14 cellular contexts compared by ENCODE assay signal in genomic region chr17:57401556-57402488, GRCh38.
DNase-seq lines count a peak whose midpoint lies in the region; ATAC-seq and TF ChIP-seq lines count a peak whose summit lies in the region.
"Had no signal": no experiment of that assay in that cellular context is flagged by ENCODE, and none has a peak within 500 bp of the region (broad histone marks: within the 10 kb centered on the region; RNA-seq: fewer than 3 reads in every experiment).

No MANE protein-coding gene starts in this region.

- peak; percentile 62 for TF ChIP-seq CTCF in H9 (conservative IDR thresholded peaks at IDR 0.05)
- peak; percentile 20 for TF ChIP-seq CTCF in brain microvascular endothelial cell (IDR thresholded peaks at IDR 0.05; ENCODE audit: low read depth, low read length, missing control alignments)

- H3K27ac ChIP-seq in BLaER1 (peak overlapping the region; percentile 35; the same call in 1 of the 2 replicates), H9 (ENCODE audit: insufficient read length, low read depth, low read length) (no peak overlapping the region), brain microvascular endothelial cell (no peak overlapping the region)
- H3K27ac ChIP-seq: C4-2B, neutrophil had no signal

- H4K5ac ChIP-seq in H9 (ENCODE audit: insufficient read length, low read depth, low read length), result no peak overlapping the region

- H2BK120ac ChIP-seq in H9 (ENCODE audit: low read depth, low read length, poor library complexity, severe bottlenecking), result no peak overlapping the region

- H3K9ac ChIP-seq in BLaER1, result 0 out of 2 replicates have a peak overlapping the region, but pooled peaks have one; percentile 7
- H3K9ac ChIP-seq in H9 (ENCODE audit: extremely low read depth, insufficient read length, low read length), result no peak overlapping the region

- no peaks in the 10 kb centered on the region for H3K9me3 ChIP-seq in BLaER1
- H3K9me3 ChIP-seq in H9 (ENCODE audit: control insufficient read depth, low read depth, low read length), result no peaks in the 10 kb centered on the region
- H3K9me3 ChIP-seq: adrenal gland, neutrophil had no signal

- H4K20me1 ChIP-seq in BLaER1 (peaks cover 100% of the 10 kb centered on the region), H9 (ENCODE audit: control insufficient read depth, insufficient read depth, insufficient read length) (no peaks in the 10 kb centered on the region)

- H3K27me3 ChIP-seq in BLaER1 (no peaks in the 10 kb centered on the region), H9 (ENCODE audit: insufficient read depth, low read length) (no peaks in the 10 kb centered on the region), brain microvascular endothelial cell (replicated peaks) (no peaks in the 10 kb centered on the region)
- H3K27me3 ChIP-seq: adrenal gland, neutrophil had no signal

- H3K79me2 ChIP-seq in H9 (ENCODE audit: insufficient read depth, low read length), result no peaks in the 10 kb centered on the region; the same call in 1 of the 2 replicates

- H3K18ac ChIP-seq in H9 (ENCODE audit: insufficient read length, low read depth, low read length), result no peak overlapping the region

- H3K79me1 ChIP-seq in H9 (ENCODE audit: insufficient read depth, low read depth, low read length, poor library complexity, severe bottlenecking), result no peaks in the 10 kb centered on the region

- H3K27me3 Mint-ChIP-seq in H9 (ENCODE audit: low read depth), result no peaks in the 10 kb centered on the region; the same call in 1 of the 2 replicates

- peak overlapping the region in 2 of 3 experiments; percentile 79 to 86; a peak in 5 of 7 replicates for H3K27ac Mint-ChIP-seq in H9

- peak overlapping the region; percentile 70; the same call in 1 of the 2 replicates for H3K4me2 ChIP-seq in BLaER1
- no peak overlapping the region for H3K4me2 ChIP-seq in H9 (ENCODE audit: insufficient read depth, insufficient read length, low read length)

- ATAC-seq in HG03520 (IDR thresholded peaks at IDR 0.05; ENCODE audit: unreplicated experiment), result no peak
- ATAC-seq in HG03108 (IDR thresholded peaks at IDR 0.05; ENCODE audit: unreplicated experiment), result no peak
- no peak for ATAC-seq in HG03354 (IDR thresholded peaks at IDR 0.05; ENCODE audit: poor library complexity, severe bottlenecking, unreplicated experiment)
- no peak for ATAC-seq in GM21786 (IDR thresholded peaks at IDR 0.05; ENCODE audit: unreplicated experiment)

- no CpG with 5 or more reads among the region's 15 CpGs for WGBS in H9 (ENCODE audit: extremely low coverage, insufficient read length, low lambda C conversion rate)

- in situ Hi-C loops in brain microvascular endothelial cell (cut with HindIII; ENCODE audit: low pct_ligation_motif_present, low sequenced_read_pairs), result no loop called here

- H4K91ac ChIP-seq in H9 (ENCODE audit: insufficient read length, low read depth, low read length), result no peak overlapping the region

- H2AK5ac ChIP-seq in H9 (ENCODE audit: insufficient read length, low read length), result no peak overlapping the region

- H2BK15ac ChIP-seq in H9 (ENCODE audit: low read depth, low read length), result no peak overlapping the region

- H3K4me1 Mint-ChIP-seq in H9, result peaks cover 23 to 43% of the 10 kb centered on the region in 2 experiments

- no peaks in the 10 kb centered on the region for H3K23me2 ChIP-seq in H9 (ENCODE audit: insufficient read length, low read depth, low read length, poor library complexity, severe bottlenecking)

- H3K36me3 Mint-ChIP-seq in H9 (ENCODE audit: insufficient read depth in 1 of 3, low read depth in 3 of 3), result peaks cover 5 to 13% (median 5%) of the 10 kb centered on the region in 3 experiments; a peak in 3 of 7 replicates

- H3K23ac ChIP-seq in H9 (ENCODE audit: insufficient read length, low read depth, low read length), result no peak overlapping the region

- H3K4me1 ChIP-seq in BLaER1 (peaks cover 64% of the 10 kb centered on the region), H9 (ENCODE audit: insufficient read depth, low read length) (peaks cover 3% of the 10 kb centered on the region; the same call in 1 of the 2 replicates)

- H3K56ac ChIP-seq in H9 (ENCODE audit: insufficient read length, low read depth, low read length), result no peak overlapping the region

- H3K4me3 ChIP-seq in BLaER1 (no peak overlapping the region), brain microvascular endothelial cell (ENCODE audit: low read depth, low read length) (no peak overlapping the region)
- H3K4me3 ChIP-seq: adrenal gland had no signal

- no peak overlapping the region for H3K4me3 Mint-ChIP-seq in H9

- H3K4ac ChIP-seq in H9 (ENCODE audit: low read depth, low read length), result no peak overlapping the region

- DNase-seq in H9 (peak; percentile 68), brain microvascular endothelial cell (no peak), left kidney (ENCODE audit: low read depth, low spot score) (peak; percentile 58)
- DNase-seq: adrenal gland; NCI-H1417 treated with DMSO at 0.1 percent for 48 hours; NCI-H69; stimulated activated CD4-positive, alpha-beta T cell treated with anti-CD3 and anti-CD28 coated beads, Interleukin-2, amount 100 ng/mL, for 48 hours had no signal

- H3K9me3 Mint-ChIP-seq in H9, result no peaks in the 10 kb centered on the region

- no peak overlapping the region; the same call in 1 of the 2 replicates for H3K14ac ChIP-seq in H9 (ENCODE audit: insufficient read depth, low read length)

- H2BK20ac ChIP-seq in H9 (ENCODE audit: low read depth, low read length, poor library complexity, severe bottlenecking), result no peak overlapping the region

- H2BK12ac ChIP-seq in H9 (ENCODE audit: insufficient read length, low read depth, low read length), result no peak overlapping the region

- H2BK5ac ChIP-seq in H9 (ENCODE audit: insufficient read length, low read length), result no peak overlapping the region

- no peak overlapping the region for H4K8ac ChIP-seq in H9 (replicated peaks; ENCODE audit: insufficient read length, low read depth, low read length)

- no peak overlapping the region for H2AFZ ChIP-seq in H9 (ENCODE audit: low read length)

- H3K36me3 ChIP-seq in BLaER1 (peaks cover 95% of the 10 kb centered on the region), brain microvascular endothelial cell (replicated peaks) (no peaks in the 10 kb centered on the region)
- H3K36me3 ChIP-seq: adrenal gland had no signal

- H3T11ph ChIP-seq in H9 (ENCODE audit: low read length), result no peak overlapping the region
